Comparison of ENCODE assay signal across 7 cellular contexts in genomic region chr14:96038558-96038919, GRCh38. TPM values are rescaled to one million over a fixed set of nuclear protein-coding genes. Genes with fewer than 3 reads are reported as not detected.
DNase-seq lines count a peak whose midpoint lies in the region; ATAC-seq, FAIRE-seq and TF ChIP-seq lines count a peak whose summit lies in the region.

No MANE protein-coding gene starts in this region.

- TF ChIP-seq EP300 in sigmoid colon (IDR thresholded peaks at IDR 0.05): no peak

- peak; percentile 28 for FAIRE-seq in GM19239 (lab: Jason Lieb, UNC)

- WGBS in esophagus, 2 donors: 25 to 30% methylated on average over 10 of the region's 10 CpGs
- WGBS in sigmoid colon, 2 donors: 23 to 32% methylated on average over 10 of the region's 10 CpGs

- H3K4me3 ChIP-seq in esophagus (ENCODE audit: low read depth in 1 of 2, low read length in 2 of 2) (peak overlapping the region in 1 of 2 donors; percentile 58), sigmoid colon (peak overlapping the region; percentile 70 to 96 (median 85))

- TF ChIP-seq CTCF in sigmoid colon (IDR thresholded peaks at IDR 0.05): no peak

- no peak for DNase-seq in GM19239 (ENCODE audit: insufficient read length, low spot score)
- peak; percentile 70 for DNase-seq in NCI-H748 treated with DMSO at 0.1 percent for 48 hours (lab: John Stamatoyannopoulos, UW)
- DNase-seq in sigmoid colon: no peak
- no peak for DNase-seq in H4 (ENCODE audit: low spot score)

- H3K27me3 ChIP-seq in esophagus (ENCODE audit: control insufficient read depth in 1 of 2, insufficient read depth in 2 of 2, low read length in 2 of 2) (no peaks in the 10 kb centered on the region), sigmoid colon (no peaks in the 10 kb centered on the region)

- peaks cover 3 to 13% of the 10 kb centered on the region in 2 donors for H3K4me1 ChIP-seq in esophagus (ENCODE audit: control insufficient read depth in 2 of 2, insufficient read depth in 2 of 2, low read length in 1 of 2)
- H3K4me1 ChIP-seq in sigmoid colon: peaks cover 0 to 44% (median 33%) of the 10 kb centered on the region in 4 donors

- H3K9me3 ChIP-seq in esophagus (ENCODE audit: control insufficient read depth in 2 of 2, insufficient read depth in 1 of 2, low read depth in 1 of 2, low read length in 1 of 2): no peaks in the 10 kb centered on the region
- H3K9me3 ChIP-seq in sigmoid colon: no peaks in the 10 kb centered on the region

- H3K36me3 ChIP-seq in esophagus (ENCODE audit: control insufficient read depth in 2 of 2, insufficient read depth in 2 of 2, low read length in 1 of 2) (no peaks in the 10 kb centered on the region), sigmoid colon (no peaks in the 10 kb centered on the region)

- intact Hi-C loops in sigmoid colon (cut with DNase I): loop anchor here (5.0 kb wide), 1 partner anchor 59 kb away; no protein-coding TSS in a partner anchor

- H3K27ac ChIP-seq in esophagus (ENCODE audit: low read depth in 2 of 2, low read length in 1 of 2): peak overlapping the region; percentile 37 to 75
- peak overlapping the region; percentile 83 to 96 (median 90) for H3K27ac ChIP-seq in sigmoid colon

- TF ChIP-seq POLR2A in sigmoid colon (IDR thresholded peaks at IDR 0.05): no peak

- ATAC-seq in HG02938 (IDR thresholded peaks at IDR 0.05; ENCODE audit: unreplicated experiment) (no peak), GM21737 (IDR thresholded peaks at IDR 0.05; ENCODE audit: unreplicated experiment) (no peak)

RNA-seq across cellular contexts. Expression of gene C14orf132, which starts 0.6 kb away (rescaled TPM):
- polyA plus RNA-seq in esophagus (1 to 10 TPM; 4.2 to 5.9 TPM), sigmoid colon (1 to 10 TPM; 2.4 to 4.3 (median 3.2) TPM)
- 10 to 100 TPM; 10.4 to 30.4 (median 23.6) TPM for total RNA-seq in sigmoid colon
- total RNA-seq in H4 (2014; rRNA removed; shearing (Covaris generic)): 7.4 and 9.4 TPM in 2 replicates
